1 cellular context compared by ENCODE assay signal in the genomic region with DNA sequence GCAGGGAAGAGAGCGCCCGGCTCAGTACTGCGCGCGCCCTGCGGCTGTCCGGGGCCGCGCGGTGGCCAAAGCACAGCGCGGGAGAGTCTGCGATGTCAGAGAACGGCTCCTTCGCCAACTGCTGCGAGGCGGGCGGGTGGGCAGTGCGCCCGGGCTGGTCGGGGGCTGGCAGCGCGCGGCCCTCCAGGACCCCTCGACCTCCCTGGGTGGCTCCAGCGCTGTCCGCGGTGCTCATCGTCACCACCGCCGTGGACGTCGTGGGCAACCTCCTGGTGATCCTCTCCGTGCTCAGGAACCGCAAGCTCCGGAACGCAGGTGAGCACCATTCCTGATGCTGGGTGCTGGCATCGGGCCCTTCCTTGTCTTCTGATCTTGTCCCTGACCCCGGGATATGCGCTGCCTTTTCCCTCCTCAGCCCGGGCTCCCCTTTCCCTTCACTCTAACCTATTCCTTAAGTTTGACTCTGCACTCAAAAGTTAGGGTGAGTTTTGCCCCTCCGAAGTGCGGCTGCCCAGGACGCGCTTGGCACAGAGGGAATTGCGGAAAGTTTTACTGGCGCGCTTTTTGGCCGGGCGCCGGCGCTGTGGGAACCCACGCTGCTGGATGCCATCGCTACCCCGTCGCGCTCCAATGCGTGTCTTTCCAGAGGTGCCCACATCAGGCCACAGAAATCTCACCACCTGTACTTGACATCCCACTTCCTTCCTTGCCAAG.
A peak's percentile ranks its signal among the peaks of the same experiment; 100 is the strongest.
TF ChIP-seq lines count a peak whose summit lies in the region.

A gene (plus strand): TSS at position 18 of the 714 bp plus-strand sequence. CDS start 75 bp downstream, at position 93.

TF ChIP-seq in WTC11, 78 proteins besides CTCF, POLR2A, EP300 and RAD21 (continued from another document and continues in another):
- TF ChIP-seq, protein P1, sequence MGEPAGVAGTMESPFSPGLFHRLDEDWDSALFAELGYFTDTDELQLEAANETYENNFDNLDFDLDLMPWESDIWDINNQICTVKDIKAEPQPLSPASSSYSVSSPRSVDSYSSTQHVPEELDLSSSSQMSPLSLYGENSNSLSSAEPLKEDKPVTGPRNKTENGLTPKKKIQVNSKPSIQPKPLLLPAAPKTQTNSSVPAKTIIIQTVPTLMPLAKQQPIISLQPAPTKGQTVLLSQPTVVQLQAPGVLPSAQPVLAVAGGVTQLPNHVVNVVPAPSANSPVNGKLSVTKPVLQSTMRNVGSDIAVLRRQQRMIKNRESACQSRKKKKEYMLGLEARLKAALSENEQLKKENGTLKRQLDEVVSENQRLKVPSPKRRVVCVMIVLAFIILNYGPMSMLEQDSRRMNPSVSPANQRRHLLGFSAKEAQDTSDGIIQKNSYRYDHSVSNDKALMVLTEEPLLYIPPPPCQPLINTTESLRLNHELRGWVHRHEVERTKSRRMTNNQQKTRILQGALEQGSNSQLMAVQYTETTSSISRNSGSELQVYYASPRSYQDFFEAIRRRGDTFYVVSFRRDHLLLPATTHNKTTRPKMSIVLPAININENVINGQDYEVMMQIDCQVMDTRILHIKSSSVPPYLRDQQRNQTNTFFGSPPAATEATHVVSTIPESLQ (CRISPR knock-in tag; IDR thresholded peaks at IDR 0.05) = no peak
- TF ChIP-seq, protein P2, sequence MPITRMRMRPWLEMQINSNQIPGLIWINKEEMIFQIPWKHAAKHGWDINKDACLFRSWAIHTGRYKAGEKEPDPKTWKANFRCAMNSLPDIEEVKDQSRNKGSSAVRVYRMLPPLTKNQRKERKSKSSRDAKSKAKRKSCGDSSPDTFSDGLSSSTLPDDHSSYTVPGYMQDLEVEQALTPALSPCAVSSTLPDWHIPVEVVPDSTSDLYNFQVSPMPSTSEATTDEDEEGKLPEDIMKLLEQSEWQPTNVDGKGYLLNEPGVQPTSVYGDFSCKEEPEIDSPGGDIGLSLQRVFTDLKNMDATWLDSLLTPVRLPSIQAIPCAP (CRISPR knock-in tag; IDR thresholded peaks at IDR 0.05) = peak; percentile 8; the same call in 1 of the 2 replicates
- TF ChIP-seq, protein P3, sequence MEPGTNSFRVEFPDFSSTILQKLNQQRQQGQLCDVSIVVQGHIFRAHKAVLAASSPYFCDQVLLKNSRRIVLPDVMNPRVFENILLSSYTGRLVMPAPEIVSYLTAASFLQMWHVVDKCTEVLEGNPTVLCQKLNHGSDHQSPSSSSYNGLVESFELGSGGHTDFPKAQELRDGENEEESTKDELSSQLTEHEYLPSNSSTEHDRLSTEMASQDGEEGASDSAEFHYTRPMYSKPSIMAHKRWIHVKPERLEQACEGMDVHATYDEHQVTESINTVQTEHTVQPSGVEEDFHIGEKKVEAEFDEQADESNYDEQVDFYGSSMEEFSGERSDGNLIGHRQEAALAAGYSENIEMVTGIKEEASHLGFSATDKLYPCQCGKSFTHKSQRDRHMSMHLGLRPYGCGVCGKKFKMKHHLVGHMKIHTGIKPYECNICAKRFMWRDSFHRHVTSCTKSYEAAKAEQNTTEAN (CRISPR knock-in tag; IDR thresholded peaks at IDR 0.05) = no peak
- TF ChIP-seq NFATC4 (CRISPR knock-in tag; IDR thresholded peaks at IDR 0.05) (no peak), ZNF317 (CRISPR knock-in tag; IDR thresholded peaks at IDR 0.05; ENCODE audit: borderline replicate concordance, low read depth) (no peak), TEAD4 (CRISPR knock-in tag; IDR thresholded peaks at IDR 0.05) (no peak), JAZF1 (CRISPR knock-in tag; IDR thresholded peaks at IDR 0.05) (no peak), RORB (CRISPR knock-in tag; IDR thresholded peaks at IDR 0.05) (no peak), PRRX2 (CRISPR knock-in tag; IDR thresholded peaks at IDR 0.05) (no peak), JUN (CRISPR knock-in tag; IDR thresholded peaks at IDR 0.05) (no peak), CREB1 (CRISPR knock-in tag; IDR thresholded peaks at IDR 0.05) (no peak), TCF7 (CRISPR knock-in tag; IDR thresholded peaks at IDR 0.05; ENCODE audit: low read depth) (no peak), ELF4 (CRISPR knock-in tag; IDR thresholded peaks at IDR 0.05; ENCODE audit: low read depth) (no peak), HMGA2 (CRISPR knock-in tag; IDR thresholded peaks at IDR 0.05) (no peak), ESRRA (CRISPR knock-in tag; IDR thresholded peaks at IDR 0.05; ENCODE audit: borderline replicate concordance) (no peak), FOXJ3 (CRISPR knock-in tag; IDR thresholded peaks at IDR 0.05; ENCODE audit: borderline replicate concordance) (no peak), NFYB (CRISPR knock-in tag; conservative IDR thresholded peaks at IDR 0.05; ENCODE audit: low read depth) (no peak), EMX1 (CRISPR knock-in tag; IDR thresholded peaks at IDR 0.05) (no peak), TP53 (CRISPR knock-in tag; IDR thresholded peaks at IDR 0.05) (no peak), NR1H2 (CRISPR knock-in tag; IDR thresholded peaks at IDR 0.05) (no peak)
- TF ChIP-seq, protein P4, sequence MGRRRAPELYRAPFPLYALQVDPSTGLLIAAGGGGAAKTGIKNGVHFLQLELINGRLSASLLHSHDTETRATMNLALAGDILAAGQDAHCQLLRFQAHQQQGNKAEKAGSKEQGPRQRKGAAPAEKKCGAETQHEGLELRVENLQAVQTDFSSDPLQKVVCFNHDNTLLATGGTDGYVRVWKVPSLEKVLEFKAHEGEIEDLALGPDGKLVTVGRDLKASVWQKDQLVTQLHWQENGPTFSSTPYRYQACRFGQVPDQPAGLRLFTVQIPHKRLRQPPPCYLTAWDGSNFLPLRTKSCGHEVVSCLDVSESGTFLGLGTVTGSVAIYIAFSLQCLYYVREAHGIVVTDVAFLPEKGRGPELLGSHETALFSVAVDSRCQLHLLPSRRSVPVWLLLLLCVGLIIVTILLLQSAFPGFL (CRISPR knock-in tag; IDR thresholded peaks at IDR 0.05; ENCODE audit: borderline replicate concordance) = no peak
- TF ChIP-seq, protein P5, sequence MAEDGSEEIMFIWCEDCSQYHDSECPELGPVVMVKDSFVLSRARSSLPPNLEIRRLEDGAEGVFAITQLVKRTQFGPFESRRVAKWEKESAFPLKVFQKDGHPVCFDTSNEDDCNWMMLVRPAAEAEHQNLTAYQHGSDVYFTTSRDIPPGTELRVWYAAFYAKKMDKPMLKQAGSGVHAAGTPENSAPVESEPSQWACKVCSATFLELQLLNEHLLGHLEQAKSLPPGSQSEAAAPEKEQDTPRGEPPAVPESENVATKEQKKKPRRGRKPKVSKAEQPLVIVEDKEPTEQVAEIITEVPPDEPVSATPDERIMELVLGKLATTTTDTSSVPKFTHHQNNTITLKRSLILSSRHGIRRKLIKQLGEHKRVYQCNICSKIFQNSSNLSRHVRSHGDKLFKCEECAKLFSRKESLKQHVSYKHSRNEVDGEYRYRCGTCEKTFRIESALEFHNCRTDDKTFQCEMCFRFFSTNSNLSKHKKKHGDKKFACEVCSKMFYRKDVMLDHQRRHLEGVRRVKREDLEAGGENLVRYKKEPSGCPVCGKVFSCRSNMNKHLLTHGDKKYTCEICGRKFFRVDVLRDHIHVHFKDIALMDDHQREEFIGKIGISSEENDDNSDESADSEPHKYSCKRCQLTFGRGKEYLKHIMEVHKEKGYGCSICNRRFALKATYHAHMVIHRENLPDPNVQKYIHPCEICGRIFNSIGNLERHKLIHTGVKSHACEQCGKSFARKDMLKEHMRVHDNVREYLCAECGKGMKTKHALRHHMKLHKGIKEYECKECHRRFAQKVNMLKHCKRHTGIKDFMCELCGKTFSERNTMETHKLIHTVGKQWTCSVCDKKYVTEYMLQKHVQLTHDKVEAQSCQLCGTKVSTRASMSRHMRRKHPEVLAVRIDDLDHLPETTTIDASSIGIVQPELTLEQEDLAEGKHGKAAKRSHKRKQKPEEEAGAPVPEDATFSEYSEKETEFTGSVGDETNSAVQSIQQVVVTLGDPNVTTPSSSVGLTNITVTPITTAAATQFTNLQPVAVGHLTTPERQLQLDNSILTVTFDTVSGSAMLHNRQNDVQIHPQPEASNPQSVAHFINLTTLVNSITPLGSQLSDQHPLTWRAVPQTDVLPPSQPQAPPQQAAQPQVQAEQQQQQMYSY (CRISPR knock-in tag; IDR thresholded peaks at IDR 0.05) = no peak
- TF ChIP-seq, protein P6, sequence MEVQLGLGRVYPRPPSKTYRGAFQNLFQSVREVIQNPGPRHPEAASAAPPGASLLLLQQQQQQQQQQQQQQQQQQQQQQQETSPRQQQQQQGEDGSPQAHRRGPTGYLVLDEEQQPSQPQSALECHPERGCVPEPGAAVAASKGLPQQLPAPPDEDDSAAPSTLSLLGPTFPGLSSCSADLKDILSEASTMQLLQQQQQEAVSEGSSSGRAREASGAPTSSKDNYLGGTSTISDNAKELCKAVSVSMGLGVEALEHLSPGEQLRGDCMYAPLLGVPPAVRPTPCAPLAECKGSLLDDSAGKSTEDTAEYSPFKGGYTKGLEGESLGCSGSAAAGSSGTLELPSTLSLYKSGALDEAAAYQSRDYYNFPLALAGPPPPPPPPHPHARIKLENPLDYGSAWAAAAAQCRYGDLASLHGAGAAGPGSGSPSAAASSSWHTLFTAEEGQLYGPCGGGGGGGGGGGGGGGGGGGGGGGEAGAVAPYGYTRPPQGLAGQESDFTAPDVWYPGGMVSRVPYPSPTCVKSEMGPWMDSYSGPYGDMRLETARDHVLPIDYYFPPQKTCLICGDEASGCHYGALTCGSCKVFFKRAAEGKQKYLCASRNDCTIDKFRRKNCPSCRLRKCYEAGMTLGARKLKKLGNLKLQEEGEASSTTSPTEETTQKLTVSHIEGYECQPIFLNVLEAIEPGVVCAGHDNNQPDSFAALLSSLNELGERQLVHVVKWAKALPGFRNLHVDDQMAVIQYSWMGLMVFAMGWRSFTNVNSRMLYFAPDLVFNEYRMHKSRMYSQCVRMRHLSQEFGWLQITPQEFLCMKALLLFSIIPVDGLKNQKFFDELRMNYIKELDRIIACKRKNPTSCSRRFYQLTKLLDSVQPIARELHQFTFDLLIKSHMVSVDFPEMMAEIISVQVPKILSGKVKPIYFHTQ (CRISPR knock-in tag; IDR thresholded peaks at IDR 0.05) = no peak
- TF ChIP-seq, protein P7, sequence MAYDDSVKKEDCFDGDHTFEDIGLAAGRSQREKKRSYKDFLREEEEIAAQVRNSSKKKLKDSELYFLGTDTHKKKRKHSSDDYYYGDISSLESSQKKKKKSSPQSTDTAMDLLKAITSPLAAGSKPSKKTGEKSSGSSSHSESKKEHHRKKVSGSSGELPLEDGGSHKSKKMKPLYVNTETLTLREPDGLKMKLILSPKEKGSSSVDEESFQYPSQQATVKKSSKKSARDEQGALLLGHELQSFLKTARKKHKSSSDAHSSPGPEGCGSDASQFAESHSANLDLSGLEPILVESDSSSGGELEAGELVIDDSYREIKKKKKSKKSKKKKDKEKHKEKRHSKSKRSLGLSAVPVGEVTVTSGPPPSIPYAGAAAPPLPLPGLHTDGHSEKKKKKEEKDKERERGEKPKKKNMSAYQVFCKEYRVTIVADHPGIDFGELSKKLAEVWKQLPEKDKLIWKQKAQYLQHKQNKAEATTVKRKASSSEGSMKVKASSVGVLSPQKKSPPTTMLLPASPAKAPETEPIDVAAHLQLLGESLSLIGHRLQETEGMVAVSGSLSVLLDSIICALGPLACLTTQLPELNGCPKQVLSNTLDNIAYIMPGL (CRISPR knock-in tag; IDR thresholded peaks at IDR 0.05) = 0 out of 2 replicates have a peak, but pooled peaks have one; percentile 31
- TF ChIP-seq, protein P8, sequence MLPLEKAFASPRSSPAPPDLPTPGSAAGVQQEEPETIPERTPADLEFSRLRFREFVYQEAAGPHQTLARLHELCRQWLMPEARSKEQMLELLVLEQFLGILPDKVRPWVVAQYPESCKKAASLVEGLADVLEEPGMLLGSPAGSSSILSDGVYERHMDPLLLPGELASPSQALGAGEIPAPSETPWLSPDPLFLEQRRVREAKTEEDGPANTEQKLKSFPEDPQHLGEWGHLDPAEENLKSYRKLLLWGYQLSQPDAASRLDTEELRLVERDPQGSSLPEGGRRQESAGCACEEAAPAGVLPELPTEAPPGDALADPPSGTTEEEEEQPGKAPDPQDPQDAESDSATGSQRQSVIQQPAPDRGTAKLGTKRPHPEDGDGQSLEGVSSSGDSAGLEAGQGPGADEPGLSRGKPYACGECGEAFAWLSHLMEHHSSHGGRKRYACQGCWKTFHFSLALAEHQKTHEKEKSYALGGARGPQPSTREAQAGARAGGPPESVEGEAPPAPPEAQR (CRISPR knock-in tag; IDR thresholded peaks at IDR 0.05) = no peak
- TF ChIP-seq, protein P9, sequence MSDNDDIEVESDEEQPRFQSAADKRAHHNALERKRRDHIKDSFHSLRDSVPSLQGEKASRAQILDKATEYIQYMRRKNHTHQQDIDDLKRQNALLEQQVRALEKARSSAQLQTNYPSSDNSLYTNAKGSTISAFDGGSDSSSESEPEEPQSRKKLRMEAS (CRISPR knock-in tag; IDR thresholded peaks at IDR 0.05) = peak; percentile 52; the same call in 1 of the 2 replicates
- TF ChIP-seq, protein P10, sequence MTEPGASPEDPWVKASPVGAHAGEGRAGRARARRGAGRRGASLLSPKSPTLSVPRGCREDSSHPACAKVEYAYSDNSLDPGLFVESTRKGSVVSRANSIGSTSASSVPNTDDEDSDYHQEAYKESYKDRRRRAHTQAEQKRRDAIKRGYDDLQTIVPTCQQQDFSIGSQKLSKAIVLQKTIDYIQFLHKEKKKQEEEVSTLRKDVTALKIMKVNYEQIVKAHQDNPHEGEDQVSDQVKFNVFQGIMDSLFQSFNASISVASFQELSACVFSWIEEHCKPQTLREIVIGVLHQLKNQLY (CRISPR knock-in tag; IDR thresholded peaks at IDR 0.05) = 0 out of 2 replicates have a peak, but pooled peaks have one; percentile 23
- TF ChIP-seq, protein P11, sequence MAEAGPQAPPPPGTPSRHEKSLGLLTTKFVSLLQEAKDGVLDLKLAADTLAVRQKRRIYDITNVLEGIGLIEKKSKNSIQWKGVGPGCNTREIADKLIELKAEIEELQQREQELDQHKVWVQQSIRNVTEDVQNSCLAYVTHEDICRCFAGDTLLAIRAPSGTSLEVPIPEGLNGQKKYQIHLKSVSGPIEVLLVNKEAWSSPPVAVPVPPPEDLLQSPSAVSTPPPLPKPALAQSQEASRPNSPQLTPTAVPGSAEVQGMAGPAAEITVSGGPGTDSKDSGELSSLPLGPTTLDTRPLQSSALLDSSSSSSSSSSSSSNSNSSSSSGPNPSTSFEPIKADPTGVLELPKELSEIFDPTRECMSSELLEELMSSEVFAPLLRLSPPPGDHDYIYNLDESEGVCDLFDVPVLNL (CRISPR knock-in tag; IDR thresholded peaks at IDR 0.05; ENCODE audit: borderline replicate concordance, low read depth) = no peak
- TF ChIP-seq, protein P12, sequence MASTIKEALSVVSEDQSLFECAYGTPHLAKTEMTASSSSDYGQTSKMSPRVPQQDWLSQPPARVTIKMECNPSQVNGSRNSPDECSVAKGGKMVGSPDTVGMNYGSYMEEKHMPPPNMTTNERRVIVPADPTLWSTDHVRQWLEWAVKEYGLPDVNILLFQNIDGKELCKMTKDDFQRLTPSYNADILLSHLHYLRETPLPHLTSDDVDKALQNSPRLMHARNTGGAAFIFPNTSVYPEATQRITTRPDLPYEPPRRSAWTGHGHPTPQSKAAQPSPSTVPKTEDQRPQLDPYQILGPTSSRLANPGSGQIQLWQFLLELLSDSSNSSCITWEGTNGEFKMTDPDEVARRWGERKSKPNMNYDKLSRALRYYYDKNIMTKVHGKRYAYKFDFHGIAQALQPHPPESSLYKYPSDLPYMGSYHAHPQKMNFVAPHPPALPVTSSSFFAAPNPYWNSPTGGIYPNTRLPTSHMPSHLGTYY (CRISPR knock-in tag; IDR thresholded peaks at IDR 0.05) = no peak
